ENCODE assay signal across 12 cellular contexts in genomic region chr6:116557863-116558262, GRCh38. TPM values are rescaled to one million over a fixed set of nuclear protein-coding genes. Genes with fewer than 3 reads are reported as not detected.
DNase-seq lines count a peak whose midpoint lies in the region; ATAC-seq, FAIRE-seq and TF ChIP-seq lines count a peak whose summit lies in the region.
"Had no signal": no experiment of that assay in that cellular context is flagged by ENCODE, and none has a peak within 500 bp of the region (broad histone marks: within the 10 kb centered on the region; RNA-seq: fewer than 3 reads in every experiment).

No MANE protein-coding gene starts in this region.

- H3K27ac ChIP-seq in sigmoid colon, result no peak overlapping the region

- ATAC-seq in left colon, result peak; percentile 32
- ATAC-seq in HG02798 (IDR thresholded peaks at IDR 0.05; ENCODE audit: poor library complexity, unreplicated experiment), result no peak

- no peak for TF ChIP-seq POLR2A in sigmoid colon (IDR thresholded peaks at IDR 0.05)

- FAIRE-seq in HTR-8/SVneo (lab: Jason Lieb, UNC), result peak; percentile 90
- FAIRE-seq: D721Med had no signal

- peaks cover 0 to 13% (median 5%) of the 10 kb centered on the region in 4 donors for H3K4me1 ChIP-seq in sigmoid colon

- TF ChIP-seq CTCF in sigmoid colon (IDR thresholded peaks at IDR 0.05), result no peak

- DNase-seq in AG08395 (ENCODE audit: low spot score) (peak; percentile 79), HTR-8/SVneo (ENCODE audit: insufficient read length, low spot score) (peak; percentile 82), astrocyte of the hippocampus (ENCODE audit: low read depth, low spot score) (peak; percentile 94), left colon (no peak), NOMO-1 treated with dmso at 0.1 percent for 144 hours (lab: John Stamatoyannopoulos, UW; ENCODE audit: unreplicated experiment) (no peak), sigmoid colon (no peak), cortex of kidney (lab: John Stamatoyannopoulos, UW) (no peak)
- DNase-seq: central memory CD4-positive, alpha-beta T cell; KBM-7; naive B cell had no signal

- H3K36me3 ChIP-seq in sigmoid colon, result no peaks in the 10 kb centered on the region

- H3K9me3 ChIP-seq in sigmoid colon, result no peaks in the 10 kb centered on the region

- H3K4me3 ChIP-seq in sigmoid colon, result no peak overlapping the region

- intact Hi-C loops in left colon (cut with DNase I, micrococcal nuclease), result no loop called here
- intact Hi-C loops in sigmoid colon (cut with DNase I), result no loop called here

- no peak for TF ChIP-seq EP300 in sigmoid colon (IDR thresholded peaks at IDR 0.05)

- H3K27me3 ChIP-seq in sigmoid colon, result no peaks in the 10 kb centered on the region

- WGBS in sigmoid colon, 2 donors, result 18 to 53% methylated on average over 5 of the region's 5 CpGs

RNA-seq across cellular contexts. Expression of gene CALHM4, which starts 4.3 kb away (rescaled TPM):
- total RNA-seq in left colon (not detected), sigmoid colon (not detected)
- polyA plus RNA-seq in sigmoid colon, result not detected

RNA-seq across cellular contexts. Expression of gene TRAPPC3L, which starts 12.4 kb away (rescaled TPM):
- total RNA-seq in left colon (not detected), sigmoid colon (not detected)
- polyA plus RNA-seq in sigmoid colon, result not detected

RNA-seq across cellular contexts. Expression of gene RWDD1, which starts 13.4 kb away (rescaled TPM):
- 10 to 100 TPM; 29.1 to 29.5 TPM for total RNA-seq in left colon
- 100 to 1,000 TPM in 1 of 4 donors, 10 to 100 TPM in 3; 75.0 to 119 (median 89.1) TPM for total RNA-seq in sigmoid colon
- polyA plus RNA-seq in sigmoid colon, result 10 to 100 TPM; 29.5 to 73.3 (median 52.7) TPM

RNA-seq across cellular contexts. Expression of gene CALHM5, which starts 46.4 kb away (rescaled TPM):
- total RNA-seq in left colon, result under 1 TPM; 0.18 to 0.64 TPM
- 1 to 10 TPM; 1.5 to 2.5 (median 1.9) TPM for total RNA-seq in sigmoid colon
- under 1 TPM; 0.23 to 0.60 (median 0.57) TPM for polyA plus RNA-seq in sigmoid colon

RNA-seq across cellular contexts. Expression of gene RSPH4A, which starts 58.4 kb away (rescaled TPM):
- total RNA-seq in left colon, result under 1 TPM; 0.27 to 0.31 TPM
- total RNA-seq in sigmoid colon, result 1 to 10 TPM in 2 of 4 donors, under 1 TPM in 2; under 0.01 to 1.1 (median 0.71) TPM
- under 1 TPM in 1 of 3 donors, not detected in 2; 0.19 TPM for polyA plus RNA-seq in sigmoid colon

Comparison
In these comparisons a context has a peak if more than half of its experiments do, and no peak if none do; other contexts are left out.
1. DNase-seq: peak in AG08395 (single experiment), HTR-8/SVneo (single experiment) and astrocyte of the hippocampus (single experiment); none in left colon (0 of 2), NOMO-1 treated with dmso at 0.1 percent for 144 hours (single experiment), sigmoid colon (single experiment) and cortex of kidney (single experiment).